Comparison of ENCODE assay signal across 8 cellular contexts in the genomic region with DNA sequence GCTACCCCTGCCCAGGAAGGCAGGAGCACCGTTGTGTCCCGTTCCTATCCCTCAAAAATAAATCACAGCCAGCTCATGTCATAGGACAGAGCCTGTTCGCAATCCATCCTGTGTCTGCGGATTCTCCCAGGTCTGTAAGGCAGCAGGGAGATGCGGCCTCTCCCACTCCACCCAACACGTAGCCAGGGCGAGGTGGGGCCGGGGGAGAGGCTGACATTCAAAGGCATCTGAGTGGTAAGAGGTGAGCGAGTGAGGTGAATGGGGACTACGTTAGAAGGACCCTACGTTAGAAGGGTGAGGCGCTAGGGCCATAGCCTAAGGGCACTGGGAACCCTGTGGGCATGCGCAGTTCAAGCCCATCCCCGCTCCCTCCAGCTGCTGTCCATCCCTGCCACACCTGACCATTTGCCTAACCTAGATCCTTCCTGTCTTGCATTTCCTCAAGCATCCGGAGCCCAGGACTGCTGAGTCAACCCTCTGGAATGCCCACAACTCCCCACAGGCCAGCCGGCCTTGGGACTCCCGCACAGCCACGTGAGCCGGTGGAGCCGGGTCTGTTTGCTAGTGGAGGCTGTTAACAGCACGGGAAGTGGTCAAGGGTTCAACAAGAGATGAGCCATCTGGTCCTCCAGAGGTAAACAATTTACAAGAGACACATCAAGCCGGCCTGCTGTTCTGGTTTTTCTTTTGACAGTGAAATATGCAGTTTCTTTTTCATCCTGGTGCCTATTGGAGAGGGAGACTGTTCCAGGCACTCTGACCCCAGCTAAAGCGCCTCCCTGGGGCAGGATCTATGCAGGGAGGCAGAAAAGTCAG. TPM values are rescaled to one million over a fixed set of nuclear protein-coding genes. Genes with fewer than 3 reads are reported as not detected.
DNase-seq lines count a peak whose midpoint lies in the region; ATAC-seq, FAIRE-seq and TF ChIP-seq lines count a peak whose summit lies in the region.

No MANE protein-coding gene starts in this region.

- no peak overlapping the region for H3K9ac ChIP-seq in K562 (ENCODE audit: insufficient read depth in 1 of 2, low read depth in 2 of 2, low read length in 2 of 2)

- H4K20me1 ChIP-seq in K562 (replicated peaks; ENCODE audit: control insufficient read depth, insufficient read depth, low read length), result peaks cover 3% of the 10 kb centered on the region; the same call in 1 of the 2 replicates

- BruUV-seq in K562 (replicated peaks; lab: Mats Ljungman, UMichigan), result no TSS peak

- peaks cover 3% of the 10 kb centered on the region for H3K9me1 ChIP-seq in K562 (ENCODE audit: control insufficient read depth, insufficient read depth, low read length)

- H3K27ac Mint-ChIP-seq in immature natural killer cell, result no peak overlapping the region

- H3K9me3 Mint-ChIP-seq in immature natural killer cell, result no peaks in the 10 kb centered on the region

- H3K27me3 Mint-ChIP-seq in immature natural killer cell (ENCODE audit: low read depth in 3 of 3), result peaks cover 0 to 11% (median 0%) of the 10 kb centered on the region in 3 donors

- H3K4me3 ChIP-seq in K562, result no peak overlapping the region
- peak overlapping the region in 1 of 2 donors; percentile 12 for H3K4me3 ChIP-seq in testis

- H3K36me3 Mint-ChIP-seq in immature natural killer cell, result no peaks in the 10 kb centered on the region

- POLR2A ChIA-PET in K562 (lab: Yijun Ruan, JAX), result no interaction called here

- H3K79me2 ChIP-seq in K562 (ENCODE audit: control insufficient read depth, insufficient read depth, low read length), result peaks cover 38% of the 10 kb centered on the region

- H3K27me3 ChIP-seq in K562 (ENCODE audit: control insufficient read depth in 2 of 2, insufficient read depth in 2 of 2, low read length in 2 of 2) (no peaks in the 10 kb centered on the region), testis (no peaks in the 10 kb centered on the region)

- 73% methylated on average over 23 of the region's 23 CpGs for WGBS in K562 (ENCODE audit: insufficient coverage, low coverage, missing lambda C conversion rate)
- WGBS in testis, 2 donors, result 32 to 47% methylated on average over 20 to 23 of the region's 23 CpGs

- H3K4me1 ChIP-seq in K562 (replicated peaks in 1 of 2; ENCODE audit: control insufficient read depth in 2 of 2, insufficient read depth in 2 of 2, low read length in 2 of 2) (peaks cover 8 to 28% of the 10 kb centered on the region in 2 experiments), testis (peaks cover 16% of the 10 kb centered on the region)

- ATAC-seq in K562 (peak; percentile 22; the same call in 2 of the 3 replicates), HG02759 (IDR thresholded peaks at IDR 0.05; ENCODE audit: unreplicated experiment) (no peak)

- intact Hi-C loops in K562 (cut with micrococcal nuclease), result no loop called here
- intact Hi-C loops in testis (cut with DNase I; ENCODE audit: low total_unique reads), result no loop called here

- H3K9me3 ChIP-seq in K562 (replicated peaks; ENCODE audit: control insufficient read depth, insufficient read depth, low read depth, low read length) (peaks cover 4% of the 10 kb centered on the region), testis (no peaks in the 10 kb centered on the region)

- no peak overlapping the region for H2AFZ ChIP-seq in K562 (ENCODE audit: low read depth, low read length)

- no peak overlapping the region for H3K4me3 Mint-ChIP-seq in immature natural killer cell

- H3K27ac ChIP-seq in K562 (ENCODE audit: extremely low read depth, low read depth, low read length) (no peak overlapping the region), testis (peak overlapping the region; percentile 41 to 54)

- FAIRE-seq in HTR-8/SVneo (lab: Jason Lieb, UNC) (peak; percentile 100), K562 (lab: Jason Lieb, UNC) (no peak)

- TF ChIP-seq POLR2A in K562 (conservative IDR thresholded peaks at IDR 0.05) (no peak), testis (IDR thresholded peaks at IDR 0.05) (no peak)

- TF ChIP-seq EP300 in K562 (IDR thresholded peaks at IDR 0.05; ENCODE audit: low read length), result no peak

- CTCF ChIA-PET in K562 (lab: Yijun Ruan, JAX; ENCODE audit: low intra/inter-chr PET ratio), result no interaction called here

- no peaks in the 10 kb centered on the region for H3K4me1 Mint-ChIP-seq in immature natural killer cell

- peak; percentile 100 for DNase-seq in HTR-8/SVneo (ENCODE audit: insufficient read length, low spot score)
- peak in 1 of 4 experiments; percentile 41 for DNase-seq in K562 (ENCODE audit: extremely low read depth in 1 of 4, low spot score in 3 of 4)
- peak; percentile 100 for DNase-seq in iris pigment epithelial cell (ENCODE audit: low read depth)
- DNase-seq in testis, result peak; percentile 89
- DNase-seq in NCI-H446 treated with DMSO at 0.1 percent for 48 hours (lab: John Stamatoyannopoulos, UW), result no peak
- no peak for DNase-seq in GM10266 (ENCODE audit: extremely low spot score)
- no peak for DNase-seq in immature natural killer cell

- TF ChIP-seq CTCF in K562 (IDR thresholded peaks at IDR 0.05 in 2 of 3, conservative IDR thresholded peaks at IDR 0.05 in 1 of 3; ENCODE audit: insufficient read depth in 2 of 3, low read depth in 1 of 3, low read length in 3 of 3) (no peak), testis (IDR thresholded peaks at IDR 0.05) (no peak), GM10266 (IDR thresholded peaks at IDR 0.05; ENCODE audit: control insufficient read depth, insufficient read depth, low read depth, missing control alignments) (no peak)

- in situ Hi-C loops in K562 (cut with MboI), result no loop called here

- H3K4me2 ChIP-seq in K562 (ENCODE audit: insufficient read depth, low read length), result no peak overlapping the region

- H3K36me3 ChIP-seq in K562 (ENCODE audit: control insufficient read depth, insufficient read depth, low read length) (peaks cover 13% of the 10 kb centered on the region; the same call in 2 of the 3 replicates), testis (ENCODE audit: low read depth, missing control alignments) (no peaks in the 10 kb centered on the region)

- no peak for TF ChIP-seq RAD21 in K562 (CRISPR knock-in tag; conservative IDR thresholded peaks at IDR 0.05 in 1 of 2, IDR thresholded peaks at IDR 0.05 in 1 of 2)

TF ChIP-seq in K562, 482 proteins besides CTCF, POLR2A, EP300 and RAD21 (continues in another document):
- no peak for TF ChIP-seq JUNB (CRISPR knock-in tag; conservative IDR thresholded peaks at IDR 0.05)
- TF ChIP-seq KDM2B (CRISPR knock-in tag; IDR thresholded peaks at IDR 0.05), result no peak
- TF ChIP-seq POLR2AphosphoS5 (IDR thresholded peaks at IDR 0.05; ENCODE audit: control insufficient read depth, insufficient read depth, low read depth, low read length), result no peak
- TF ChIP-seq ZNF76 (CRISPR knock-in tag; IDR thresholded peaks at IDR 0.05; ENCODE audit: borderline replicate concordance), result no peak
- TF ChIP-seq BHLHE40 (IDR thresholded peaks at IDR 0.05; ENCODE audit: low read length), result peak; percentile 44
- no peak for TF ChIP-seq ZNF695 (CRISPR knock-in tag; IDR thresholded peaks at IDR 0.05)
- TF ChIP-seq U2AF2 (optimal IDR thresholded peaks at IDR 0.05; ENCODE audit: low read depth, low read length), result no peak
- TF ChIP-seq CREB1 (IDR thresholded peaks at IDR 0.05), result no peak
- no peak for TF ChIP-seq CREB1 (CRISPR knock-in tag; IDR thresholded peaks at IDR 0.05)
- TF ChIP-seq RFX5 (IDR thresholded peaks at IDR 0.05; ENCODE audit: low read depth, low read length), result no peak
- no peak for TF ChIP-seq MIER1 (IDR thresholded peaks at IDR 0.05; ENCODE audit: low read depth)

RNA-seq across cellular contexts. Expression of a gene that starts 45.9 kb away (rescaled TPM):
- total RNA-seq in K562 (2011; cell fraction: chromatin; rRNA removed; ENCODE audit: low replicate concordance), result 220 and 451 TPM in 2 replicates
- 258 and 278 TPM in 2 replicates for total RNA-seq in K562 (2011; cell fraction: nucleolus; rRNA removed)
- 187 and 217 TPM in 2 replicates for total RNA-seq in K562 (2011; cell fraction: nucleoplasm; rRNA removed)
- total RNA-seq in K562 (2014; rRNA removed), result 22.3 and 28.3 TPM in 2 replicates
- total RNA-seq in K562 (2014; rRNA removed; fragmentation: Illumina TruSeq; extraction: Trizol), result 9.2 and 15.5 TPM in 2 replicates
- total RNA-seq in K562 (2015; rRNA removed; fragmentation: Illumina TruSeq; extraction: Trizol), result 12.8 and 13.3 TPM in 2 replicates
- total RNA-seq in K562 (2021), result 43.3 and 46.1 TPM in 2 replicates
- 48.8 and 65.1 TPM in 2 replicates for polyA plus RNA-seq in K562 (2011; rRNA removed)
- 23.4 and 24.4 TPM in 2 replicates for polyA plus RNA-seq in K562 (2011; cell fraction: cytosol; rRNA removed)
- polyA plus RNA-seq in K562 (2011; cell fraction: nucleus; rRNA removed), result 468 and 642 TPM in 2 replicates
- 23.3 and 29.2 TPM in 2 replicates for polyA plus RNA-seq in K562 (2012)
- polyA plus RNA-seq in K562 (2014; fragmentation: Illumina TruSeq; extraction: Trizol), result 21.4 and 23.4 TPM in 2 replicates
- 1 to 10 TPM; 3.3 to 3.8 TPM for polyA plus RNA-seq in K562 (2014; fragmentation: Nextera tagmentation; extraction: Ambion mirVana)
- polyA plus RNA-seq in K562 (2014; rRNA removed), result 62.7 and 66.4 TPM in 2 replicates
- 12.5 and 15.4 TPM in 2 replicates for polyA minus RNA-seq in K562 (2011; rRNA and poly(A)+ RNA removed)
- 15.8 and 20.2 TPM in 2 replicates for polyA minus RNA-seq in K562 (2011; cell fraction: cytosol; rRNA and poly(A)+ RNA removed)
- 65.3 and 73.8 TPM in 2 replicates for polyA minus RNA-seq in K562 (2011; cell fraction: nucleus; rRNA and poly(A)+ RNA removed)
- 10 to 100 TPM; 22.1 to 26.9 TPM for total RNA-seq in testis
- 11.3 TPM for polyA plus RNA-seq in testis (ENCODE audit: insufficient read depth, low read depth, low replicate concordance)
- 1 to 10 TPM in 2 of 3 donors, under 1 TPM in 1; 0.41 to 1.2 (median 1.0) TPM for polyA plus RNA-seq in immature natural killer cell

Comparison
In these comparisons a context has a peak if more than half of its experiments do, and no peak if none do; other contexts are left out.
1. DNase-seq: peak in HTR-8/SVneo (single experiment), iris pigment epithelial cell (single experiment) and testis (single experiment); none in NCI-H446 treated with DMSO at 0.1 percent for 48 hours (single experiment), GM10266 (single experiment) and immature natural killer cell (0 of 3).